27 cellular contexts compared by ENCODE assay signal in the genomic region with DNA sequence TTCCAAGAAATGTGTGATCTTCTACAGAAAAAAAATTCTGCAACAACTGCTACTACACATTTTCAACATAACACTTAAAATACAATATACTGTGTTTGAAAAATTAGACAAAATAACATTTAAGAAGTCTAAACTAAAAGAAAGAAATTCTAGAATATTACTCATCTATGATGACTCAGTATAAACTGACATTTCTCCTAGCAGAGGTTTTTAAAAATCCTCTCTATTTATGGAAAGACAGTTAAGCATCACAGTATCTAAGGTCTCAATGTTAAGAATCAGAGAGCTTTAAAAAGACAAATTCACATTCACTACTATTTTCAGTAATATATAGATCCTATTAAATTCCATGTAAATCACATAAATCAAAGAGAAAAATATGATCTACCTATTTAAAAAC.
DNase-seq lines count a peak whose midpoint lies in the region; ATAC-seq and TF ChIP-seq lines count a peak whose summit lies in the region.
"Had no signal": no experiment of that assay in that cellular context is flagged by ENCODE, and none has a peak within 500 bp of the region (broad histone marks: within the 10 kb centered on the region; RNA-seq: fewer than 3 reads in every experiment).

No MANE protein-coding gene starts in this region.

- no peak overlapping the region for H3K9ac ChIP-seq in neural progenitor cell

- no peak overlapping the region for H3K27ac Mint-ChIP-seq in neural progenitor cell
- H3K27ac Mint-ChIP-seq: activated T-cell treated with anti-CD3 and anti-CD28 coated beads, Interleukin-2, amount 50 U/mL, for 24 hours; CD4-positive, alpha-beta memory T cell; mesothelial cell of epicardium had no signal

- H3K4me3 Mint-ChIP-seq in neural progenitor cell = no peak overlapping the region
- H3K4me3 Mint-ChIP-seq: activated T-cell treated with anti-CD3 and anti-CD28 coated beads, Interleukin-2, amount 50 U/mL, for 24 hours; CD4-positive, alpha-beta memory T cell; central memory CD8-positive, alpha-beta T cell; mesothelial cell of epicardium; neural crest cell had no signal

- H4K20me1 ChIP-seq in osteoblast (ENCODE audit: insufficient read depth, low read length) = no peaks in the 10 kb centered on the region
- H4K20me1 ChIP-seq in neural progenitor cell (ENCODE audit: low read depth) = no peaks in the 10 kb centered on the region

- no peaks in the 10 kb centered on the region for H3K27me3 Mint-ChIP-seq in neural progenitor cell (ENCODE audit: insufficient read depth, low read depth)

- H3K27ac ChIP-seq in osteoblast (ENCODE audit: low read depth, low read length) (peak overlapping the region; percentile 69), neural progenitor cell (no peak overlapping the region)
- H3K27ac ChIP-seq: left lung, PC-9, thyroid gland had no signal

- H3K27me3 ChIP-seq in osteoblast (ENCODE audit: insufficient read depth, low read length) (no peaks in the 10 kb centered on the region), neural progenitor cell (no peaks in the 10 kb centered on the region)
- H3K27me3 ChIP-seq: left lung, thyroid gland had no signal

- H3K9me3 Mint-ChIP-seq in neural progenitor cell = peaks cover 29% of the 10 kb centered on the region

- in situ Hi-C loops in KBM-7 (cut with MboI; ENCODE audit: low pct_unique_long_range_greater_than_20kb, low sequenced_read_pairs) = no loop called here

- H2AFZ ChIP-seq in osteoblast (ENCODE audit: low read length) (no peak overlapping the region), neural progenitor cell (replicated peaks) (no peak overlapping the region)
- H2AFZ ChIP-seq: PC-9 had no signal

- DNase-seq in GM03348 (ENCODE audit: low spot score) (peak; percentile 15), fibroblast of mammary gland (ENCODE audit: low read depth) (peak; percentile 50), osteoblast (ENCODE audit: insufficient read length, low spot score, missing footprints) (no peak), KBM-7 (no peak), neural progenitor cell (ENCODE audit: low spot score) (no peak)
- no peak for DNase-seq in effector CD8-positive, alpha-beta T cell (lab: John Stamatoyannopoulos, UW)
- DNase-seq in activated CD8-positive, alpha-beta memory T cell treated with anti-CD3 and anti-CD28 coated beads for 24 hours = no peak
- DNase-seq: activated CD4-positive, alpha-beta T cell treated with anti-CD3 and anti-CD28 coated beads for 1 hour; activated naive CD4-positive, alpha-beta T cell treated with Interleukin-2 at 50 U/mL for 16 hours; activated T-cell treated with anti-CD3 and anti-CD28 coated beads, Interleukin-2, amount 50 U/mL, for 24 hours; CD4-positive, alpha-beta memory T cell; Kasumi-1; left lung; NCI-H1092; NCI-H2029; NCI-H446; PC-9; SIG-M5; stimulated activated CD4-positive, alpha-beta T cell treated with anti-CD3 and anti-CD28 coated beads, Interleukin-4, amount 100 ng/mL, for 1 hour; stimulated activated naive CD4-positive, alpha-beta T cell treated with Interleukin-2 at 50 U/mL for 16 hours; T-helper 1 cell; thyroid gland had no signal

- H3K79me2 ChIP-seq in osteoblast (ENCODE audit: insufficient read depth, low read length) = peaks cover 5% of the 10 kb centered on the region
- H3K79me2 ChIP-seq in neural progenitor cell (ENCODE audit: low read depth) = no peaks in the 10 kb centered on the region

- H3K4me3 ChIP-seq in fibroblast of mammary gland (ENCODE audit: control insufficient read depth, low read depth, low read length) (no peak overlapping the region), osteoblast (ENCODE audit: insufficient read depth, low read length) (no peak overlapping the region), neural progenitor cell (no peak overlapping the region)
- H3K4me3 ChIP-seq: left lung, PC-9, thyroid gland had no signal

- peaks cover 15% of the 10 kb centered on the region for H3K4me1 ChIP-seq in osteoblast (ENCODE audit: insufficient read depth, low read length)
- no peaks in the 10 kb centered on the region for H3K4me1 ChIP-seq in neural progenitor cell
- H3K4me1 ChIP-seq: left lung, thyroid gland had no signal

- H3K9me3 ChIP-seq in osteoblast (ENCODE audit: low read depth, low read length) = no peaks in the 10 kb centered on the region
- H3K9me3 ChIP-seq in neural progenitor cell (ENCODE audit: low read depth) = peaks cover 7% of the 10 kb centered on the region
- H3K9me3 ChIP-seq: thyroid gland had no signal

- peaks cover 40% of the 10 kb centered on the region for H3K36me3 Mint-ChIP-seq in neural progenitor cell
- H3K36me3 Mint-ChIP-seq: CD4-positive, alpha-beta memory T cell had no signal

- peak; percentile 76 for ATAC-seq in SK-N-SH treated with all-trans-retinoic acid at 6 μM for 48 hours
- ATAC-seq: esophagus mucosa, left lung had no signal

- H3K4me1 Mint-ChIP-seq in neural progenitor cell = no peaks in the 10 kb centered on the region
- H3K4me1 Mint-ChIP-seq: CD4-positive, alpha-beta memory T cell; central memory CD8-positive, alpha-beta T cell; mesothelial cell of epicardium; neural crest cell had no signal

- peak overlapping the region; percentile 20 for H3K4me2 ChIP-seq in osteoblast (ENCODE audit: insufficient read depth, low read length)
- no peak overlapping the region for H3K4me2 ChIP-seq in neural progenitor cell
- H3K4me2 ChIP-seq: PC-9 had no signal

- H3K36me3 ChIP-seq in osteoblast (ENCODE audit: insufficient read depth, low read length) = peaks cover 3% of the 10 kb centered on the region
- peaks cover 3% of the 10 kb centered on the region for H3K36me3 ChIP-seq in neural progenitor cell
- H3K36me3 ChIP-seq: left lung, thyroid gland had no signal

- TF ChIP-seq CTCF in fibroblast of mammary gland (conservative IDR thresholded peaks at IDR 0.05; ENCODE audit: control insufficient read depth, insufficient read depth, low read depth, low read length) (no peak), osteoblast (IDR thresholded peaks at IDR 0.05; ENCODE audit: extremely low read depth, low read depth, low read length) (no peak), neural progenitor cell (IDR thresholded peaks at IDR 0.05) (no peak)

- no peaks in the 10 kb centered on the region for H3F3A ChIP-seq in neural progenitor cell (ENCODE audit: low read depth)

TF ChIP-seq in SK-N-SH treated with all-trans-retinoic acid at 6 μM for 48 hours, 23 proteins besides CTCF, POLR2A, EP300 and RAD21 (continues in another document):
- TF ChIP-seq ISL1 (CRISPR knock-in tag; IDR thresholded peaks at IDR 0.05) (no peak), PPARA (CRISPR knock-in tag; IDR thresholded peaks at IDR 0.05; ENCODE audit: borderline replicate concordance) (no peak), ZNF565 (CRISPR knock-in tag; conservative IDR thresholded peaks at IDR 0.05; ENCODE audit: low read depth) (no peak), ESRRG (CRISPR knock-in tag; IDR thresholded peaks at IDR 0.05) (no peak), ARNTL (CRISPR knock-in tag; IDR thresholded peaks at IDR 0.05; ENCODE audit: borderline replicate concordance, low read depth) (no peak), ZC3H10 (CRISPR knock-in tag; IDR thresholded peaks at IDR 0.05) (no peak), ZFP30 (CRISPR knock-in tag; IDR thresholded peaks at IDR 0.05) (no peak)
- TF ChIP-seq, protein P1, sequence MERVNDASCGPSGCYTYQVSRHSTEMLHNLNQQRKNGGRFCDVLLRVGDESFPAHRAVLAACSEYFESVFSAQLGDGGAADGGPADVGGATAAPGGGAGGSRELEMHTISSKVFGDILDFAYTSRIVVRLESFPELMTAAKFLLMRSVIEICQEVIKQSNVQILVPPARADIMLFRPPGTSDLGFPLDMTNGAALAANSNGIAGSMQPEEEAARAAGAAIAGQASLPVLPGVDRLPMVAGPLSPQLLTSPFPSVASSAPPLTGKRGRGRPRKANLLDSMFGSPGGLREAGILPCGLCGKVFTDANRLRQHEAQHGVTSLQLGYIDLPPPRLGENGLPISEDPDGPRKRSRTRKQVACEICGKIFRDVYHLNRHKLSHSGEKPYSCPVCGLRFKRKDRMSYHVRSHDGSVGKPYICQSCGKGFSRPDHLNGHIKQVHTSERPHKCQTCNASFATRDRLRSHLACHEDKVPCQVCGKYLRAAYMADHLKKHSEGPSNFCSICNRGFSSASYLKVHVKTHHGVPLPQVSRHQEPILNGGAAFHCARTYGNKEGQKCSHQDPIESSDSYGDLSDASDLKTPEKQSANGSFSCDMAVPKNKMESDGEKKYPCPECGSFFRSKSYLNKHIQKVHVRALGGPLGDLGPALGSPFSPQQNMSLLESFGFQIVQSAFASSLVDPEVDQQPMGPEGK (CRISPR knock-in tag; IDR thresholded peaks at IDR 0.05; ENCODE audit: borderline replicate concordance) = no peak
- TF ChIP-seq, protein P2, sequence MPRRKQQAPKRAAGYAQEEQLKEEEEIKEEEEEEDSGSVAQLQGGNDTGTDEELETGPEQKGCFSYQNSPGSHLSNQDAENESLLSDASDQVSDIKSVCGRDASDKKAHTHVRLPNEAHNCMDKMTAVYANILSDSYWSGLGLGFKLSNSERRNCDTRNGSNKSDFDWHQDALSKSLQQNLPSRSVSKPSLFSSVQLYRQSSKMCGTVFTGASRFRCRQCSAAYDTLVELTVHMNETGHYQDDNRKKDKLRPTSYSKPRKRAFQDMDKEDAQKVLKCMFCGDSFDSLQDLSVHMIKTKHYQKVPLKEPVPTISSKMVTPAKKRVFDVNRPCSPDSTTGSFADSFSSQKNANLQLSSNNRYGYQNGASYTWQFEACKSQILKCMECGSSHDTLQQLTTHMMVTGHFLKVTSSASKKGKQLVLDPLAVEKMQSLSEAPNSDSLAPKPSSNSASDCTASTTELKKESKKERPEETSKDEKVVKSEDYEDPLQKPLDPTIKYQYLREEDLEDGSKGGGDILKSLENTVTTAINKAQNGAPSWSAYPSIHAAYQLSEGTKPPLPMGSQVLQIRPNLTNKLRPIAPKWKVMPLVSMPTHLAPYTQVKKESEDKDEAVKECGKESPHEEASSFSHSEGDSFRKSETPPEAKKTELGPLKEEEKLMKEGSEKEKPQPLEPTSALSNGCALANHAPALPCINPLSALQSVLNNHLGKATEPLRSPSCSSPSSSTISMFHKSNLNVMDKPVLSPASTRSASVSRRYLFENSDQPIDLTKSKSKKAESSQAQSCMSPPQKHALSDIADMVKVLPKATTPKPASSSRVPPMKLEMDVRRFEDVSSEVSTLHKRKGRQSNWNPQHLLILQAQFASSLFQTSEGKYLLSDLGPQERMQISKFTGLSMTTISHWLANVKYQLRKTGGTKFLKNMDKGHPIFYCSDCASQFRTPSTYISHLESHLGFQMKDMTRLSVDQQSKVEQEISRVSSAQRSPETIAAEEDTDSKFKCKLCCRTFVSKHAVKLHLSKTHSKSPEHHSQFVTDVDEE (CRISPR knock-in tag; IDR thresholded peaks at IDR 0.05) = no peak

Comparison
In these comparisons a context has a peak if more than half of its experiments do, and no peak if none do; other contexts are left out.
1. DNase-seq: peak in GM03348 (single experiment) and fibroblast of mammary gland (single experiment); none in osteoblast (single experiment), effector CD8-positive, alpha-beta T cell (single experiment), activated CD8-positive, alpha-beta memory T cell treated with anti-CD3 and anti-CD28 coated beads for 24 hours (single experiment), KBM-7 (single experiment) and neural progenitor cell (single experiment).